In genomic region chrY:13478126-13478750, GRCh38 we compare ENCODE assay signal across 9 cellular contexts.
DNase-seq lines count a peak whose midpoint lies in the region; ATAC-seq and FAIRE-seq lines count a peak whose summit lies in the region.
"Had no signal": no experiment of that assay in that cellular context is flagged by ENCODE, and none has a peak within 500 bp of the region (broad histone marks: within the 10 kb centered on the region; RNA-seq: fewer than 3 reads in every experiment).

No MANE protein-coding gene starts in this region.

- no peaks in the 10 kb centered on the region for H3K27me3 Mint-ChIP-seq in activated naive CD8-positive, alpha-beta T cell
- H3K27me3 Mint-ChIP-seq in memory B cell, result no peaks in the 10 kb centered on the region

- peak; percentile 94 for FAIRE-seq in GM18507 (lab: Jason Lieb, UNC)
- FAIRE-seq in HTR-8/SVneo (lab: Jason Lieb, UNC), result no peak
- FAIRE-seq: frontal cortex had no signal

- no peaks in the 10 kb centered on the region for H3K36me3 Mint-ChIP-seq in activated naive CD8-positive, alpha-beta T cell
- peaks cover 6% of the 10 kb centered on the region for H3K36me3 Mint-ChIP-seq in memory B cell

- H3K4me3 Mint-ChIP-seq in activated naive CD8-positive, alpha-beta T cell, result peak overlapping the region; percentile 98
- H3K4me3 Mint-ChIP-seq in memory B cell, result peak overlapping the region; percentile 85

- ATAC-seq in memory B cell (ENCODE audit: low read depth) (peak; percentile 46), HG02885 (IDR thresholded peaks at IDR 0.05; ENCODE audit: poor library complexity, unreplicated experiment) (no peak), HG02973 (IDR thresholded peaks at IDR 0.05; ENCODE audit: unreplicated experiment) (no peak)

- H3K4me1 Mint-ChIP-seq in activated naive CD8-positive, alpha-beta T cell (ENCODE audit: low read depth), result peaks cover 38% of the 10 kb centered on the region
- peaks cover 6% of the 10 kb centered on the region for H3K4me1 Mint-ChIP-seq in memory B cell

- DNase-seq in GM18507 (ENCODE audit: extremely low spot score, insufficient read length, low read depth) (no peak), NCI-H2107 treated with DMSO at 0.1 percent for 48 hours (lab: John Stamatoyannopoulos, UW; ENCODE audit: unreplicated experiment) (peak; percentile 69), memory B cell (ENCODE audit: low spot score in 2 of 2) (peak in 1 of 2 donors; percentile 41), HTR-8/SVneo (ENCODE audit: insufficient read length, low spot score) (no peak), SW480 (ENCODE audit: low spot score) (no peak)

- H3K9me3 Mint-ChIP-seq in activated naive CD8-positive, alpha-beta T cell (ENCODE audit: low read depth), result no peaks in the 10 kb centered on the region
- no peaks in the 10 kb centered on the region for H3K9me3 Mint-ChIP-seq in memory B cell

- peak overlapping the region; percentile 96 for H3K27ac Mint-ChIP-seq in activated naive CD8-positive, alpha-beta T cell
- H3K27ac Mint-ChIP-seq in memory B cell, result peak overlapping the region; percentile 94
